12 cellular contexts compared by ENCODE assay signal in the genomic region with DNA sequence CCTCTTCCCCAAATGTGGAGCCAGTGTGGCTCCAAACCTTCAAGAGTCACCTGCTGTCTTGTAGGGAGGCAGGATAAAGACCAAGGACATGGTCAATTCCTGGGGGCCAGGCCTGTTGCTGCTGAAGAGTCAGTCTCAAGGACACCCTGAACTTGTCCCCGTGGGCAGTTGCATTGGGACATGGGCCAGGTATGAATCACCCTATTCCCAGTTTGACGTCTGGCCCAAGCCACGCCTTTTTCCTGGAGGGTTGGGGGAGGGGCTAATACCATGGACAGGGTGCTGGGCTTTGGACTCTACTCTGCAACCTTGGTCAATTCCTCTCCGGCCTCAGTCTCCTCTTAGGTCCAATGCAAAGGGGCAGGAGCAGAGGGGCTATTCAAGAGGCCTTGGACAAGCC. TPM values are rescaled to one million over a fixed set of nuclear protein-coding genes. Genes with fewer than 3 reads are reported as not detected.
DNase-seq lines count a peak whose midpoint lies in the region; ATAC-seq and TF ChIP-seq lines count a peak whose summit lies in the region.
"Had no signal": no experiment of that assay in that cellular context is flagged by ENCODE, and none has a peak within 500 bp of the region (broad histone marks: within the 10 kb centered on the region; RNA-seq: fewer than 3 reads in every experiment).

No MANE protein-coding gene starts in this region.

- no peaks in the 10 kb centered on the region for H3K27me3 ChIP-seq in ovary

- no peak for ATAC-seq in T-helper 17 cell
- ATAC-seq: T-cell had no signal

- H3K27me3 Mint-ChIP-seq in T-helper 17 cell = peaks cover 21% of the 10 kb centered on the region
- H3K27me3 Mint-ChIP-seq in activated CD4-positive, alpha-beta T cell treated with anti-CD3 and anti-CD28 coated beads, Interleukin-2, amount 10 ng/mL, durations not matched to agents 24 days and 14 days = peaks cover 4% of the 10 kb centered on the region

- no peaks in the 10 kb centered on the region for H3K4me1 Mint-ChIP-seq in T-helper 17 cell
- H3K4me1 Mint-ChIP-seq in activated CD4-positive, alpha-beta T cell treated with anti-CD3 and anti-CD28 coated beads, Interleukin-2, amount 10 ng/mL, durations not matched to agents 24 days and 14 days = no peaks in the 10 kb centered on the region
- H3K4me1 Mint-ChIP-seq: T-cell had no signal

- no peaks in the 10 kb centered on the region for H3K4me1 ChIP-seq in ovary (ENCODE audit: insufficient read depth)

- peak; percentile 66 for DNase-seq in Daoy (ENCODE audit: low read depth)
- peak; percentile 24 for DNase-seq in NCI-H69 (lab: John Stamatoyannopoulos, UW)
- peak; percentile 28 for DNase-seq in dermis blood vessel endothelial cell
- DNase-seq in medulla oblongata (ENCODE audit: extremely low spot score) = peak; percentile 3
- DNase-seq in T-helper 17 cell = no peak
- no peak for DNase-seq in ovary
- no peak for DNase-seq in NCI-H1092 treated with DMSO at 0.1 percent for 48 hours (lab: John Stamatoyannopoulos, UW)
- DNase-seq in activated CD4-positive, alpha-beta T cell treated with anti-CD3 and anti-CD28 coated beads, Interleukin-2, amount 10 ng/mL, durations not matched to agents 24 days and 14 days = no peak
- DNase-seq: NCI-H2227 treated with DMSO at 0.1 percent for 48 hours, T-cell had no signal

- H3K9me3 ChIP-seq in T-helper 17 cell (ENCODE audit: control insufficient read depth, low read length, poor library complexity, severe bottlenecking) (no peaks in the 10 kb centered on the region), ovary (no peaks in the 10 kb centered on the region)

- WGBS in ovary, 3 donors = 17 to 25% (median 20%) methylated on average over 4 of the region's 4 CpGs

- no peak overlapping the region for H3K27ac Mint-ChIP-seq in T-helper 17 cell
- no peak overlapping the region for H3K27ac Mint-ChIP-seq in activated CD4-positive, alpha-beta T cell treated with anti-CD3 and anti-CD28 coated beads, Interleukin-2, amount 10 ng/mL, durations not matched to agents 24 days and 14 days
- H3K27ac Mint-ChIP-seq: T-cell had no signal

- H3K4me3 ChIP-seq in ovary = no peak overlapping the region

- no peak overlapping the region for H3K4me3 Mint-ChIP-seq in T-helper 17 cell
- H3K4me3 Mint-ChIP-seq in activated CD4-positive, alpha-beta T cell treated with anti-CD3 and anti-CD28 coated beads, Interleukin-2, amount 10 ng/mL, durations not matched to agents 24 days and 14 days = no peak overlapping the region
- H3K4me3 Mint-ChIP-seq: brain, T-cell had no signal

- TF ChIP-seq EP300 in ovary (IDR thresholded peaks at IDR 0.05) = no peak

- H3K36me3 Mint-ChIP-seq in T-helper 17 cell (ENCODE audit: low read depth) = no peaks in the 10 kb centered on the region
- no peaks in the 10 kb centered on the region for H3K36me3 Mint-ChIP-seq in activated CD4-positive, alpha-beta T cell treated with anti-CD3 and anti-CD28 coated beads, Interleukin-2, amount 10 ng/mL, durations not matched to agents 24 days and 14 days (ENCODE audit: low read depth)
- H3K36me3 Mint-ChIP-seq: brain, T-cell had no signal

- H3K36me3 ChIP-seq in ovary = no peaks in the 10 kb centered on the region

- H3K27ac ChIP-seq in ovary = no peak overlapping the region

- TF ChIP-seq CTCF in ovary (IDR thresholded peaks at IDR 0.05) = no peak

- no peaks in the 10 kb centered on the region for H3K9me3 Mint-ChIP-seq in activated CD4-positive, alpha-beta T cell treated with anti-CD3 and anti-CD28 coated beads, Interleukin-2, amount 10 ng/mL, durations not matched to agents 24 days and 14 days
- H3K9me3 Mint-ChIP-seq: T-cell had no signal

- intact Hi-C loops in ovary (cut with DNase I) = no loop called here
- intact Hi-C loops in activated CD4-positive, alpha-beta T cell treated with anti-CD3 and anti-CD28 coated beads, Interleukin-2, amount 10 ng/mL, durations not matched to agents 24 days and 14 days (cut with micrococcal nuclease) = no loop called here

- TF ChIP-seq POLR2A in ovary (IDR thresholded peaks at IDR 0.05) = no peak

RNA-seq across cellular contexts. Expression of gene ATP2B2, which starts 10.4 kb away (rescaled TPM):
- 0.09 TPM in 1 of 2 replicates, not detected in the other for total RNA-seq in Daoy (2014; rRNA removed; shearing (Covaris generic))
- not detected in 2 replicates for total RNA-seq in dermis blood vessel endothelial cell
- not detected for total RNA-seq in T-helper 17 cell
- 10 to 100 TPM in 1 of 7 donors, 1 to 10 TPM in 1, under 1 TPM in 3, not detected in 2; 0.48 to 11.6 (median 0.87) TPM for total RNA-seq in ovary
- under 1 TPM; 0.05 to 0.13 TPM for polyA plus RNA-seq in ovary
- total RNA-seq in activated CD4-positive, alpha-beta T cell treated with anti-CD3 and anti-CD28 coated beads, Interleukin-2, amount 10 ng/mL, durations not matched to agents 24 days and 14 days = 0.31 TPM in 1 of 2 replicates, not detected in the other
- total RNA-seq: mononuclear cell, T-cell had no signal

Comparison
In these comparisons a context has a peak if more than half of its experiments do, and no peak if none do; other contexts are left out.
1. DNase-seq: peak in Daoy (single experiment), NCI-H69 (single experiment), dermis blood vessel endothelial cell (single experiment) and medulla oblongata (single experiment); none in T-helper 17 cell (0 of 3), ovary (0 of 5), NCI-H1092 treated with DMSO at 0.1 percent for 48 hours (single experiment) and activated CD4-positive, alpha-beta T cell treated with anti-CD3 and anti-CD28 coated beads, Interleukin-2, amount 10 ng/mL, durations not matched to agents 24 days and 14 days (single experiment).